In genomic region chr20:1112908-1113307, GRCh38 we compare ENCODE assay signal across 2 cellular contexts.
TF ChIP-seq lines count a peak whose summit lies in the region.

No MANE protein-coding gene starts in this region.

TF ChIP-seq in K562, 482 proteins besides CTCF, POLR2A, EP300 and RAD21:
- 0 out of 2 replicates have a peak, but pooled peaks have one; percentile 13 for TF ChIP-seq ZNF436 (CRISPR knock-in tag; IDR thresholded peaks at IDR 0.05)
- TF ChIP-seq SREBF2 (CRISPR knock-in tag; IDR thresholded peaks at IDR 0.05): no peak
- peak; percentile 74 for TF ChIP-seq RBM25 (IDR thresholded peaks at IDR 0.05; ENCODE audit: low read depth, low read length, severe bottlenecking)
- TF ChIP-seq BCOR (IDR thresholded peaks at IDR 0.05): peak; percentile 56
- TF ChIP-seq ZFP36 (IDR thresholded peaks at IDR 0.05; ENCODE audit: low read depth, low read length, partially characterized antibody): peak; percentile 96
- no peak for TF ChIP-seq NCOA4 (IDR thresholded peaks at IDR 0.05; ENCODE audit: partially characterized antibody)

TF ChIP-seq in H1, 55 proteins besides CTCF, POLR2A, EP300 and RAD21:
- no peak for TF ChIP-seq KDM4A (IDR thresholded peaks at IDR 0.05; ENCODE audit: low read depth, low read length, severe bottlenecking)
- no peak for TF ChIP-seq CREB1 (IDR thresholded peaks at IDR 0.05)
- TF ChIP-seq ATF3 (IDR thresholded peaks at IDR 0.05; ENCODE audit: insufficient read depth, low read depth, low read length): no peak
- TF ChIP-seq TBP (IDR thresholded peaks at IDR 0.05; ENCODE audit: low read depth, low read length): no peak
- TF ChIP-seq E2F6 (IDR thresholded peaks at IDR 0.05): no peak
- no peak for TF ChIP-seq SUZ12 (IDR thresholded peaks at IDR 0.05; ENCODE audit: low read length)
- TF ChIP-seq GABPA (IDR thresholded peaks at IDR 0.05; ENCODE audit: borderline replicate concordance, insufficient read depth, low read length): no peak
- no peak for TF ChIP-seq TAF7 (optimal IDR thresholded peaks at IDR 0.05; ENCODE audit: borderline replicate concordance, low read depth, low read length)
- no peak for TF ChIP-seq SP4 (IDR thresholded peaks at IDR 0.05; ENCODE audit: low read length)
- no peak for TF ChIP-seq TAF1 (IDR thresholded peaks at IDR 0.05; ENCODE audit: low read depth, low read length)
- TF ChIP-seq KDM1A (IDR thresholded peaks at IDR 0.05; ENCODE audit: borderline replicate concordance, low read length): no peak
TF ChIP-seq in H1: peak in this region for 0.
